Comparison of ENCODE assay signal across 11 cellular contexts in the genomic region with DNA sequence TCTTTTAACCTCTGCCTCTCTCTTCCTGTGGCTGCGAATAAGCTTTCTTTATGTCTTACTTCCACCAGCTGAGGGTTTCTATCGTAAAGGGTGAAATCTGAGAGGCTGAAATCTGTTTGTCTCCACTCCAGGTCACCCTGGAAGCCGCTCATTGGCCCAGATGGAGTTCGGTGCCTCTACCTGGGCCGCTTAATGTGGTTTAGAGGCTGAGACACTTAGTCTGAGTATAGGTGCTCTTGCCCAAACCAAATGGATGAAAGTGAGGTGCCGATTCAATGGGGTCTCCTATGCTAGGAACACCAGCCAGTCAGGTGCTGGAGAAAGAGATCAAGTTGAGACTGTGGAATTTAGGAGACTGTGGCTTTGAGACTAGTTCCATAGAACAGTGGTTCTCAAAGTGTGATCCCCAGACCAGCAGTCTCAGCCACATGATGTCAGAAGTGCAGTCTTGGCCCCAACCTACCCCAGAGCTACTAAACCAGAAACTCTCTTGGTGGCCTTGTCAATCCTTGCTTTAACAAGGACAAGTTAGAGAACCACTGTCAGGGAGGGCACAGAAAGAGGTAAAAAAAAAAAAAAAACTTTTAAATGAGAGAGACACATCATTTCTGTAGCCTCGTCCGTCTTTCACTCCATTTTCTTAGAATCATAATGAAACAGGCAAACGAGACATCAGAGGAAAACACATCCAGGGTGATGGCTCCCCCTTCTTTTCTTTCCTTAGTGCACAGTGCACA.
DNase-seq lines count a peak whose midpoint lies in the region; ATAC-seq lines count a peak whose summit lies in the region.
"Had no signal": no experiment of that assay in that cellular context is flagged by ENCODE, and none has a peak within 500 bp of the region (broad histone marks: within the 10 kb centered on the region; RNA-seq: fewer than 3 reads in every experiment).

No MANE protein-coding gene starts in this region.

- peak; percentile 54 for ATAC-seq in HG03432 (IDR thresholded peaks at IDR 0.05; ENCODE audit: unreplicated experiment)
- ATAC-seq in stimulated activated naive CD8-positive, alpha-beta T cell treated with anti-CD3 and anti-CD28 coated beads, Interleukin-15, amount 100 ng/mL, for 72 hours, result peak; percentile 95
- ATAC-seq in GM21619 (IDR thresholded peaks at IDR 0.05; ENCODE audit: unreplicated experiment), result no peak
- ATAC-seq: PC-3 had no signal

- peaks cover 2% of the 10 kb centered on the region for H3K9me3 Mint-ChIP-seq in activated naive CD4-positive, alpha-beta T cell treated with anti-CD3 and anti-CD28 coated beads, Interleukin-2, amount 10 ng/mL, durations not matched to agents 7 days and 5 days
- H3K9me3 Mint-ChIP-seq in stimulated activated naive CD8-positive, alpha-beta T cell treated with anti-CD3 and anti-CD28 coated beads, Interleukin-15, amount 100 ng/mL, for 72 hours, result no peaks in the 10 kb centered on the region

- H3K27ac Mint-ChIP-seq in activated naive CD4-positive, alpha-beta T cell treated with anti-CD3 and anti-CD28 coated beads, Interleukin-2, amount 10 ng/mL, durations not matched to agents 7 days and 5 days, result peak overlapping the region; percentile 92
- peak overlapping the region; percentile 91 to 92 for H3K27ac Mint-ChIP-seq in stimulated activated naive CD8-positive, alpha-beta T cell treated with anti-CD3 and anti-CD28 coated beads, Interleukin-15, amount 100 ng/mL, for 72 hours

- H3K4me1 Mint-ChIP-seq in activated naive CD4-positive, alpha-beta T cell treated with anti-CD3 and anti-CD28 coated beads, Interleukin-2, amount 10 ng/mL, durations not matched to agents 7 days and 5 days, result peaks cover 85% of the 10 kb centered on the region
- peaks cover 87% of the 10 kb centered on the region for H3K4me1 Mint-ChIP-seq in stimulated activated naive CD8-positive, alpha-beta T cell treated with anti-CD3 and anti-CD28 coated beads, Interleukin-15, amount 100 ng/mL, for 72 hours

- H3K27me3 Mint-ChIP-seq in activated naive CD4-positive, alpha-beta T cell treated with anti-CD3 and anti-CD28 coated beads, Interleukin-2, amount 10 ng/mL, durations not matched to agents 7 days and 5 days, result peaks cover 4% of the 10 kb centered on the region
- no peaks in the 10 kb centered on the region for H3K27me3 Mint-ChIP-seq in stimulated activated naive CD8-positive, alpha-beta T cell treated with anti-CD3 and anti-CD28 coated beads, Interleukin-15, amount 100 ng/mL, for 72 hours

- H3K36me3 Mint-ChIP-seq in activated naive CD4-positive, alpha-beta T cell treated with anti-CD3 and anti-CD28 coated beads, Interleukin-2, amount 10 ng/mL, durations not matched to agents 7 days and 5 days, result peaks cover 22% of the 10 kb centered on the region

- CTCF ChIA-PET in activated naive CD4-positive, alpha-beta T cell treated with anti-CD3 and anti-CD28 coated beads, Interleukin-2, amount 10 ng/mL, durations not matched to agents 7 days and 5 days (lab: Charles Lee), result interaction anchor here (0.7 to 3.2 kb wide), 11 partner anchors 9 to 92 kb away, joined by 3 to 36 read pairs (median 4); partner anchors contain the start of gene CCR5

- H3K4me3 Mint-ChIP-seq in activated naive CD4-positive, alpha-beta T cell treated with anti-CD3 and anti-CD28 coated beads, Interleukin-2, amount 10 ng/mL, durations not matched to agents 7 days and 5 days, result no peak overlapping the region
- peak overlapping the region; percentile 62 to 69 for H3K4me3 Mint-ChIP-seq in stimulated activated naive CD8-positive, alpha-beta T cell treated with anti-CD3 and anti-CD28 coated beads, Interleukin-15, amount 100 ng/mL, for 72 hours

- peak; percentile 45 to 60 (median 52) for DNase-seq in stimulated activated CD4-positive, alpha-beta T cell treated with anti-CD3 and anti-CD28 coated beads, Interleukin-12 subunit alpha, Interleukin-12 subunit beta, amount 100 ng/mL, for 48 hours (ENCODE audit: low read depth in 2 of 3, low spot score in 1 of 3)
- no peak for DNase-seq in stimulated activated CD4-positive, alpha-beta T cell treated with anti-CD3 and anti-CD28 coated beads, Interleukin-4, amount 100 ng/mL, for 4 hours
- DNase-seq in activated naive CD4-positive, alpha-beta T cell treated with anti-CD3 and anti-CD28 coated beads, Interleukin-2, amount 10 ng/mL, durations not matched to agents 7 days and 5 days, result peak; percentile 35
- peak; percentile 58 to 81 for DNase-seq in stimulated activated naive CD8-positive, alpha-beta T cell treated with anti-CD3 and anti-CD28 coated beads, Interleukin-15, amount 100 ng/mL, for 72 hours
- DNase-seq in NCI-H748 treated with DMSO at 0.1 percent for 48 hours (lab: John Stamatoyannopoulos, UW) (no peak), nucleus accumbens (lab: John Stamatoyannopoulos, UW) (no peak)
- DNase-seq: left cardiac atrium, NCI-H1436 had no signal

Comparison
In these comparisons a context has a peak if more than half of its experiments do, and no peak if none do; other contexts are left out.
1. DNase-seq: peak in stimulated activated CD4-positive, alpha-beta T cell treated with anti-CD3 and anti-CD28 coated beads, Interleukin-12 subunit alpha, Interleukin-12 subunit beta, amount 100 ng/mL, for 48 hours (3 of 3), activated naive CD4-positive, alpha-beta T cell treated with anti-CD3 and anti-CD28 coated beads, Interleukin-2, amount 10 ng/mL, durations not matched to agents 7 days and 5 days (single experiment) and stimulated activated naive CD8-positive, alpha-beta T cell treated with anti-CD3 and anti-CD28 coated beads, Interleukin-15, amount 100 ng/mL, for 72 hours (2 of 2); none in stimulated activated CD4-positive, alpha-beta T cell treated with anti-CD3 and anti-CD28 coated beads, Interleukin-4, amount 100 ng/mL, for 4 hours (0 of 2), NCI-H748 treated with DMSO at 0.1 percent for 48 hours (single experiment) and nucleus accumbens (0 of 56).